8 cellular contexts compared by ENCODE assay signal in genomic region chr3:42014443-42014945, GRCh38. TPM values are rescaled to one million over a fixed set of nuclear protein-coding genes. Genes with fewer than 3 reads are reported as not detected.
DNase-seq lines count a peak whose midpoint lies in the region; ATAC-seq and TF ChIP-seq lines count a peak whose summit lies in the region.

No MANE protein-coding gene starts in this region.

- WGBS in heart right ventricle, 2 donors = 0 to 1% methylated on average over 12 of the region's 12 CpGs

- TF ChIP-seq CTCF in CD8-positive, alpha-beta T cell (IDR thresholded peaks at IDR 0.05) = no peak
- TF ChIP-seq CTCF in HFF-Myc (IDR thresholded peaks at IDR 0.05; ENCODE audit: low read depth, low read length, missing control alignments) (no peak), heart right ventricle (IDR thresholded peaks at IDR 0.05) (no peak)

- H3K9me3 ChIP-seq in CD8-positive, alpha-beta T cell (ENCODE audit: low read length) = no peaks in the 10 kb centered on the region
- H3K9me3 ChIP-seq in heart right ventricle = no peaks in the 10 kb centered on the region

- H3K27ac Mint-ChIP-seq in CD8-positive, alpha-beta T cell = peak overlapping the region; percentile 82
- H3K27ac Mint-ChIP-seq in activated CD4-positive, alpha-beta memory T cell treated with anti-CD3 and anti-CD28 coated beads, Interleukin-2, amount 10 ng/mL, durations not matched to agents 7 days and 5 days = peak overlapping the region; percentile 66

- H3K9me3 Mint-ChIP-seq in CD8-positive, alpha-beta T cell = no peaks in the 10 kb centered on the region
- H3K9me3 Mint-ChIP-seq in activated CD4-positive, alpha-beta memory T cell treated with anti-CD3 and anti-CD28 coated beads, Interleukin-2, amount 10 ng/mL, durations not matched to agents 7 days and 5 days = no peaks in the 10 kb centered on the region

- peaks cover 20% of the 10 kb centered on the region for H3K4me1 ChIP-seq in CD8-positive, alpha-beta T cell (ENCODE audit: insufficient read depth, low read length)
- H3K4me1 ChIP-seq in heart right ventricle (peaks cover 0 to 64% (median 52%) of the 10 kb centered on the region in 9 donors), rectal smooth muscle tissue (ENCODE audit: control insufficient read depth, insufficient read depth, low read length) (peaks cover 8% of the 10 kb centered on the region)

- peak overlapping the region; percentile 49 for H3K27ac ChIP-seq in CD8-positive, alpha-beta T cell (ENCODE audit: low read depth, low read length)
- peak overlapping the region; percentile 65 to 97 (median 95) for H3K27ac ChIP-seq in heart right ventricle
- peak overlapping the region; percentile 49 for H3K27ac ChIP-seq in rectal smooth muscle tissue (ENCODE audit: low read depth, low read length)

- peak overlapping the region; percentile 88 for H3K4me3 Mint-ChIP-seq in CD8-positive, alpha-beta T cell
- H3K4me3 Mint-ChIP-seq in activated CD4-positive, alpha-beta memory T cell treated with anti-CD3 and anti-CD28 coated beads, Interleukin-2, amount 10 ng/mL, durations not matched to agents 7 days and 5 days = peak overlapping the region; percentile 81

- H3K27me3 Mint-ChIP-seq in CD8-positive, alpha-beta T cell (ENCODE audit: low read depth) = no peaks in the 10 kb centered on the region
- no peaks in the 10 kb centered on the region for H3K27me3 Mint-ChIP-seq in activated CD4-positive, alpha-beta memory T cell treated with anti-CD3 and anti-CD28 coated beads, Interleukin-2, amount 10 ng/mL, durations not matched to agents 7 days and 5 days

- H3K36me3 Mint-ChIP-seq in CD8-positive, alpha-beta T cell = peaks cover 5% of the 10 kb centered on the region
- peaks cover 3% of the 10 kb centered on the region for H3K36me3 Mint-ChIP-seq in activated CD4-positive, alpha-beta memory T cell treated with anti-CD3 and anti-CD28 coated beads, Interleukin-2, amount 10 ng/mL, durations not matched to agents 7 days and 5 days (ENCODE audit: low read depth)

- intact Hi-C loops in CD8-positive, alpha-beta T cell (cut with DNase I, micrococcal nuclease) = loop anchor here (2.0 to 5.0 kb wide), 7 partner anchors 83 to 1702 kb away; partner anchors contain the start of genes ANO10 (in 1 of the 2), CTNNB1 (in 1 of the 2) and VIPR1 (in 1 of the 2)
- intact Hi-C loops in heart right ventricle (cut with DNase I) = loop anchor here (1.0 to 10.0 kb wide), 15 partner anchors 48 to 810 kb away; partner anchors contain the start of genes ULK4 (in 4 of the 10) and TRAK1 (in 1 of the 10)

- peak overlapping the region; percentile 20 for H3K9ac ChIP-seq in rectal smooth muscle tissue (ENCODE audit: low read length)

- H3K4me1 Mint-ChIP-seq in CD8-positive, alpha-beta T cell (ENCODE audit: low read depth) = peaks cover 43% of the 10 kb centered on the region
- H3K4me1 Mint-ChIP-seq in activated CD4-positive, alpha-beta memory T cell treated with anti-CD3 and anti-CD28 coated beads, Interleukin-2, amount 10 ng/mL, durations not matched to agents 7 days and 5 days = peaks cover 34% of the 10 kb centered on the region

- CTCF ChIA-PET in CD8-positive, alpha-beta T cell (lab: Charles Lee) = interaction anchor here (1.5 kb wide), 1 partner anchor 85 kb away, joined by 7 read pairs; no protein-coding TSS in a partner anchor
- CTCF ChIA-PET in activated CD4-positive, alpha-beta memory T cell treated with anti-CD3 and anti-CD28 coated beads, Interleukin-2, amount 10 ng/mL, durations not matched to agents 7 days and 5 days (lab: Charles Lee) = interaction anchor here (0.9 to 2.0 kb wide), 3 partner anchors 16 to 85 kb away, joined by 3 to 15 read pairs (median 3); partner anchors contain the start of gene ULK4

- no peaks in the 10 kb centered on the region for H3K27me3 ChIP-seq in CD8-positive, alpha-beta T cell (ENCODE audit: insufficient read depth, low read length)
- H3K27me3 ChIP-seq in heart right ventricle = no peaks in the 10 kb centered on the region
- H3K27me3 ChIP-seq in rectal smooth muscle tissue (ENCODE audit: control insufficient read depth, insufficient read depth, low read length) = no peaks in the 10 kb centered on the region

- POLR2A ChIA-PET in CD8-positive, alpha-beta T cell (lab: Charles Lee) = interaction anchor here (0.6 to 1.1 kb wide), 2 partner anchors 11 to 534 kb away, joined by 3 to 7 read pairs; no protein-coding TSS in a partner anchor
- POLR2A ChIA-PET in activated CD4-positive, alpha-beta memory T cell treated with anti-CD3 and anti-CD28 coated beads, Interleukin-2, amount 10 ng/mL, durations not matched to agents 7 days and 5 days (lab: Charles Lee) = interaction anchor here (0.6 to 4.0 kb wide), 8 partner anchors 9 to 815 kb away, joined by 3 to 25 read pairs (median 4); partner anchors contain the start of genes CTNNB1 and ULK4

- no peak for DNase-seq in CD8-positive, alpha-beta T cell
- DNase-seq in HFF-Myc (ENCODE audit: extremely low read depth, low read depth) (no peak), heart right ventricle (no peak), NCI-H446 (lab: John Stamatoyannopoulos, UW) (no peak), NCI-H226 (no peak)
- peak; percentile 17 for DNase-seq in activated CD4-positive, alpha-beta memory T cell treated with anti-CD3 and anti-CD28 coated beads, Interleukin-2, amount 10 ng/mL, durations not matched to agents 7 days and 5 days
- no peak for DNase-seq in activated CD8-positive, alpha-beta memory T cell treated with anti-CD3 and anti-CD28 coated beads for 24 hours

- ATAC-seq in CD8-positive, alpha-beta T cell = no peak
- peak in 5 of 8 donors; percentile 19 to 61 (median 50) for ATAC-seq in heart right ventricle

- H3K4me3 ChIP-seq in CD8-positive, alpha-beta T cell (ENCODE audit: low read depth, low read length) = peak overlapping the region; percentile 45
- peak overlapping the region; percentile 82 for H3K4me3 ChIP-seq in HFF-Myc (replicated peaks; ENCODE audit: low read depth, low read length)
- H3K4me3 ChIP-seq in heart right ventricle = peak overlapping the region; percentile 65 to 97 (median 88)
- H3K4me3 ChIP-seq in rectal smooth muscle tissue (ENCODE audit: low read length) = peak overlapping the region; percentile 76

- H3K36me3 ChIP-seq in CD8-positive, alpha-beta T cell (ENCODE audit: insufficient read depth, low read length) = no peaks in the 10 kb centered on the region
- no peaks in the 10 kb centered on the region for H3K36me3 ChIP-seq in heart right ventricle
- H3K36me3 ChIP-seq in rectal smooth muscle tissue (ENCODE audit: control insufficient read depth, insufficient read depth, low read length) = no peaks in the 10 kb centered on the region

RNA-seq across cellular contexts. Expression of gene ULK4, which starts 52.6 kb away (rescaled TPM):
- total RNA-seq in CD8-positive, alpha-beta T cell = 10 to 100 TPM; 11.9 to 15.1 TPM
- total RNA-seq in activated CD4-positive, alpha-beta memory T cell treated with anti-CD3 and anti-CD28 coated beads, Interleukin-2, amount 10 ng/mL, durations not matched to agents 7 days and 5 days = 10 to 100 TPM; 14.1 to 18.2 TPM
- total RNA-seq in heart right ventricle = 10 to 100 TPM in 1 of 10 donors, 1 to 10 TPM in 9; 1.8 to 11.4 (median 2.9) TPM
- 1 to 10 TPM; 1.4 to 1.8 TPM for polyA plus RNA-seq in heart right ventricle
